ENCODE assay signal across 8 cellular contexts in the genomic region with DNA sequence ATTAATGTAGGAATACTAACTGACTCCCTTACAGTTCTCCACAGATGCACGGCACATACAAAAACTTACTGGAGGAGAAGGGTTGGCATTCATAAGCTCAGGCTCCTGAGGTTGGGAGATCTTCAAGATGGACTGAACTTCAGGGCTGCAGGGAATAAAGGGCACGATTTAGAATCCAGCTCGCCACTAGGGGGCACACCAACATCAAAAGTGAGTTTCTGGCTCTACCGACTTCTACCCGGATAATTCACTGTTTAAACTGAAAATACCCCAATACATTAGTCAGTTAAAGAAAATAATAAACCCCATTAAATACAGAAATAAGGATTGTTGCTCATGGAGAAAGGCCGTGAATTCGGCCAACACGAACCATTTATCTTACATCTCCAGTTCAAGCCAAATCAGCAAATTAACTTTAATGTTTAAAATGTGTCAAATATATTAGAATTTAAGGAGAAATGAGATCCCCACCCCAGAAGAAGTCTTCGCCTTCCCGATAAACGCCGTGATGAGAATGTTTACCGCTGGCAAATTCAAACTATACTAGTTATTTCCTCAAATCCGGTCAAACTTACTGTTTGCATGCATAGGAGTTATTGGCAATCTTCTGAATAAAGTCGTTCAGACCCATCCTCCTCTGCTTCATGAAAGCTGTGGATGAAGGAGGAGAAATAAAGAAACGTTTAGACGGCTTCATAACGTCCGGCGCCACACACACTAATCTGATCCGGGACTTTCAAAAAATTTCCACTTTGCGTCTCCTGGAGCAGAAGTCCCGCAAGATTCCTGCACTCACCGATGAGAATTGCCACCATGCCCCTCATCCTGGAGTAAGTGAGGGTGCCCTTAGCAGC.
DNase-seq lines count a peak whose midpoint lies in the region; ATAC-seq and TF ChIP-seq lines count a peak whose summit lies in the region.

No MANE protein-coding gene starts in this region.

- TF ChIP-seq CTCF in endodermal cell (conservative IDR thresholded peaks at IDR 0.05), result peak; percentile 94

- H3K36me3 ChIP-seq in endodermal cell (ENCODE audit: control insufficient read depth, insufficient read depth, low read length) (peaks cover 12% of the 10 kb centered on the region), mesendoderm (ENCODE audit: control insufficient read depth, insufficient read depth, low read length) (no peaks in the 10 kb centered on the region)

- no peak overlapping the region for H3K23ac ChIP-seq in mesendoderm (ENCODE audit: low read length)

- H3K79me1 ChIP-seq in mesendoderm (ENCODE audit: low read length), result no peaks in the 10 kb centered on the region

- WGBS in endodermal cell (ENCODE audit: insufficient coverage in 1 of 2, insufficient read length in 1 of 2), 2 experiments, result 0 to 3% methylated on average over 10 to 23 of the region's 24 CpGs
- no CpG with 5 or more reads among the region's 24 CpGs for WGBS in mesendoderm (ENCODE audit: extremely low coverage, insufficient coverage, low lambda C conversion rate)

- no peaks in the 10 kb centered on the region for H3K9me3 Mint-ChIP-seq in activated CD8-positive, alpha-beta memory T cell treated with anti-CD3 and anti-CD28 coated beads, Interleukin-2, amount 10 ng/mL, durations not matched to agents 7 days and 5 days (ENCODE audit: low read depth)
- H3K9me3 Mint-ChIP-seq in endodermal cell, result no peaks in the 10 kb centered on the region

- peak overlapping the region; percentile 91 for H3K4me3 ChIP-seq in GM08714 (ENCODE audit: low read length)
- peak overlapping the region; percentile 90 for H3K4me3 ChIP-seq in endodermal cell (ENCODE audit: low read length)
- H3K4me3 ChIP-seq in mesendoderm (ENCODE audit: low read length), result peak overlapping the region; percentile 57

- H3K9ac ChIP-seq in endodermal cell (ENCODE audit: extremely low read depth, low read length, poor library complexity, severe bottlenecking) (peak overlapping the region; percentile 36), mesendoderm (ENCODE audit: low read length) (peak overlapping the region; percentile 74)

- H2AK5ac ChIP-seq in mesendoderm (ENCODE audit: low read length), result no peak overlapping the region

- H3K27ac ChIP-seq in endodermal cell (ENCODE audit: low read depth, low read length), result no peak overlapping the region
- H3K27ac ChIP-seq in mesendoderm (ENCODE audit: low read depth, low read length), result no peak overlapping the region

- DNase-seq in HUDEP-2 (lab: John Stamatoyannopoulos, UW; ENCODE audit: unreplicated experiment in 76 of 76) (peak in 72 of 76 experiments; percentile 31 to 92 (median 80)), endodermal cell (peak; percentile 95), mesendoderm (peak; percentile 88)
- DNase-seq in NK-92 treated with Interleukin-12 subunit alpha and Interleukin-12 subunit beta, amount 100 ng/mL, for 24 hours (lab: John Stamatoyannopoulos, UW), result peak; percentile 66
- DNase-seq in activated CD8-positive, alpha-beta memory T cell treated with anti-CD3 and anti-CD28 coated beads, Interleukin-2, amount 10 ng/mL, durations not matched to agents 7 days and 5 days, result peak; percentile 87
- peak; percentile 60 for DNase-seq in stimulated activated CD8-positive, alpha-beta memory T cell treated with anti-CD3 and anti-CD28 coated beads, Interleukin-12 subunit alpha, Interleukin-12 subunit beta, amount 100 ng/mL, for 4 hours (ENCODE audit: low read depth)

- H3K18ac ChIP-seq in mesendoderm (ENCODE audit: low read length), result no peak overlapping the region

- no peak overlapping the region for H3K4ac ChIP-seq in mesendoderm (ENCODE audit: low read depth, low read length)

- peak overlapping the region; percentile 94 for H3K27ac Mint-ChIP-seq in activated CD8-positive, alpha-beta memory T cell treated with anti-CD3 and anti-CD28 coated beads, Interleukin-2, amount 10 ng/mL, durations not matched to agents 7 days and 5 days
- H3K27ac Mint-ChIP-seq in endodermal cell, result peak overlapping the region; percentile 91

- no peak overlapping the region for H2BK120ac ChIP-seq in mesendoderm (ENCODE audit: low read depth, low read length)

- no peaks in the 10 kb centered on the region for H3K4me1 ChIP-seq in endodermal cell (ENCODE audit: control insufficient read depth, insufficient read depth, low read length)
- H3K4me1 ChIP-seq in mesendoderm (ENCODE audit: control insufficient read depth, low read depth, low read length), result no peaks in the 10 kb centered on the region

- no peak overlapping the region for H2BK15ac ChIP-seq in mesendoderm (replicated peaks; ENCODE audit: low read depth)

- peaks cover 27% of the 10 kb centered on the region for H3K27me3 ChIP-seq in endodermal cell (ENCODE audit: control insufficient read depth, insufficient read depth, low read length, poor library complexity, severe bottlenecking)
- no peaks in the 10 kb centered on the region for H3K27me3 ChIP-seq in mesendoderm (ENCODE audit: insufficient read depth, low read length, poor library complexity)

- H3K79me2 ChIP-seq in mesendoderm (ENCODE audit: control insufficient read depth, insufficient read depth, low read length), result no peaks in the 10 kb centered on the region

- peak overlapping the region; percentile 80 for H3K4me2 ChIP-seq in mesendoderm (ENCODE audit: low read length)

- no peaks in the 10 kb centered on the region for H3K27me3 Mint-ChIP-seq in activated CD8-positive, alpha-beta memory T cell treated with anti-CD3 and anti-CD28 coated beads, Interleukin-2, amount 10 ng/mL, durations not matched to agents 7 days and 5 days
- H3K27me3 Mint-ChIP-seq in endodermal cell (ENCODE audit: insufficient read depth), result peaks cover 25% of the 10 kb centered on the region

- no peak overlapping the region for H4K5ac ChIP-seq in mesendoderm (ENCODE audit: low read length)

- peak overlapping the region; percentile 83 for H3K4me3 Mint-ChIP-seq in activated CD8-positive, alpha-beta memory T cell treated with anti-CD3 and anti-CD28 coated beads, Interleukin-2, amount 10 ng/mL, durations not matched to agents 7 days and 5 days
- peak overlapping the region; percentile 68 for H3K4me3 Mint-ChIP-seq in endodermal cell

- H4K8ac ChIP-seq in mesendoderm (ENCODE audit: low read depth, low read length), result no peak overlapping the region

- H3K56ac ChIP-seq in mesendoderm (ENCODE audit: low read length), result peak overlapping the region; percentile 80

- H2BK5ac ChIP-seq in mesendoderm (ENCODE audit: low read length), result no peak overlapping the region

- CTCF ChIA-PET in activated CD8-positive, alpha-beta memory T cell treated with anti-CD3 and anti-CD28 coated beads, Interleukin-2, amount 10 ng/mL, durations not matched to agents 7 days and 5 days (lab: Charles Lee), result interaction anchor here (0.6 to 1.8 kb wide), 17 partner anchors 9 to 766 kb away, joined by 3 to 22 read pairs (median 4); no protein-coding TSS in a partner anchor

- H3K4me1 Mint-ChIP-seq in activated CD8-positive, alpha-beta memory T cell treated with anti-CD3 and anti-CD28 coated beads, Interleukin-2, amount 10 ng/mL, durations not matched to agents 7 days and 5 days, result peaks cover 40% of the 10 kb centered on the region
- peaks cover 15% of the 10 kb centered on the region for H3K4me1 Mint-ChIP-seq in endodermal cell

- peak; percentile 8 for ATAC-seq in activated CD8-positive, alpha-beta memory T cell treated with anti-CD3 and anti-CD28 coated beads, Interleukin-2, amount 10 ng/mL, durations not matched to agents 7 days and 5 days
- ATAC-seq in GM19324 (IDR thresholded peaks at IDR 0.05; ENCODE audit: low FRiP score, unreplicated experiment), result no peak

- H3K9me3 ChIP-seq in endodermal cell (ENCODE audit: control insufficient read depth, low read length), result no peaks in the 10 kb centered on the region

- H3K36me3 Mint-ChIP-seq in activated CD8-positive, alpha-beta memory T cell treated with anti-CD3 and anti-CD28 coated beads, Interleukin-2, amount 10 ng/mL, durations not matched to agents 7 days and 5 days, result peaks cover 35% of the 10 kb centered on the region
- peaks cover 18% of the 10 kb centered on the region for H3K36me3 Mint-ChIP-seq in endodermal cell (ENCODE audit: low read depth)
